28 cellular contexts compared by ENCODE assay signal in the genomic region with DNA sequence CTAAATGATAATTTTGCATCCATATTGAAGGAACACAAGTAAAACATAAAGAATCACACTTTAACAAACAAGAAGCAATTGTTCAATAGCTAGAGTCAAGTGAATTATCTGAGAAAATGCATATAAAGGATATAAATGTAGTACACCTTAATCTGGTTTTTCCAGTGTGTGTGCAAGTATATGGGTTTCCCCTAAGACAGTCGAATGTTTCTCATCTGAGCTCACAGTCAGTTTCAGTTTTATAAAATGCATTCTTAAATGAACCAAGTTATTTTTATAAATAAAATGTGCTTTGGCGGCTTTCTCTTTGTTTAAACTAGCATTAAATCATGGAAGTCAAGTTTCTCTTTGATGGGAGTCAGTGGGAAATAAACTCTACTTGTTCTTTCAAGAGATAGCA.
DNase-seq lines count a peak whose midpoint lies in the region; TF ChIP-seq lines count a peak whose summit lies in the region.
"Had no signal": no experiment of that assay in that cellular context is flagged by ENCODE, and none has a peak within 500 bp of the region (broad histone marks: within the 10 kb centered on the region; RNA-seq: fewer than 3 reads in every experiment).

No MANE protein-coding gene starts in this region.

- H3K4me1 ChIP-seq in GM23248 (ENCODE audit: insufficient read depth) (0 out of 2 replicates have a peak, but pooled peaks cover 7% of the 10 kb centered on the region), OCI-LY1 (ENCODE audit: insufficient read depth, low read length, severe bottlenecking) (peaks cover 9% of the 10 kb centered on the region), mesendoderm (ENCODE audit: control insufficient read depth, low read depth, low read length) (no peaks in the 10 kb centered on the region)
- H3K4me1 ChIP-seq: breast epithelium, lower lobe of right lung, parathyroid adenoma had no signal

- H2BK15ac ChIP-seq in mesendoderm (replicated peaks; ENCODE audit: low read depth), result no peak overlapping the region

- H2BK5ac ChIP-seq in mesendoderm (ENCODE audit: low read length), result no peak overlapping the region

- no peaks in the 10 kb centered on the region for H3K9me3 ChIP-seq in GM23248 (ENCODE audit: low read depth)
- no peaks in the 10 kb centered on the region for H3K9me3 ChIP-seq in OCI-LY1 (ENCODE audit: low read length)
- H3K9me3 ChIP-seq: breast epithelium, lower lobe of right lung had no signal

- H4K5ac ChIP-seq in mesendoderm (ENCODE audit: low read length), result no peak overlapping the region

- H3K9me2 ChIP-seq in GM23248 (ENCODE audit: insufficient read depth) (no peaks in the 10 kb centered on the region), OCI-LY1 (ENCODE audit: low read depth, low read length) (no peaks in the 10 kb centered on the region)

- no peak overlapping the region for H3K9ac ChIP-seq in GM23248
- H3K9ac ChIP-seq in OCI-LY1 (ENCODE audit: low read length), result no peak overlapping the region
- H3K9ac ChIP-seq in mesendoderm (ENCODE audit: low read length), result no peak overlapping the region
- H3K9ac ChIP-seq: parathyroid adenoma had no signal

- no peaks in the 10 kb centered on the region for H3K79me2 ChIP-seq in GM23248 (ENCODE audit: insufficient read depth)
- no peaks in the 10 kb centered on the region for H3K79me2 ChIP-seq in OCI-LY1 (ENCODE audit: insufficient read depth, low read length)
- no peaks in the 10 kb centered on the region for H3K79me2 ChIP-seq in mesendoderm (ENCODE audit: control insufficient read depth, insufficient read depth, low read length)
- H3K79me2 ChIP-seq: parathyroid adenoma had no signal

- in situ Hi-C loops in GM23248 (cut with MboI), result loop anchor here (10.0 kb wide), 1 partner anchor 680 kb away; no protein-coding TSS in a partner anchor

- H3K27ac ChIP-seq in GM23248 (no peak overlapping the region), OCI-LY1 (ENCODE audit: low read depth, low read length, poor library complexity, severe bottlenecking) (no peak overlapping the region), mesendoderm (ENCODE audit: low read depth, low read length) (no peak overlapping the region)
- H3K27ac ChIP-seq: breast epithelium, epithelial cell of prostate, lower lobe of right lung, parathyroid adenoma had no signal

- no peak overlapping the region for H4K8ac ChIP-seq in mesendoderm (ENCODE audit: low read depth, low read length)

- peak overlapping the region; percentile 44 for H3K4me2 ChIP-seq in GM23248 (ENCODE audit: unreplicated experiment)
- peak overlapping the region; percentile 14; the same call in 1 of the 2 replicates for H3K4me2 ChIP-seq in OCI-LY1 (ENCODE audit: low read length)
- no peak overlapping the region for H3K4me2 ChIP-seq in mesendoderm (ENCODE audit: low read length)

- WGBS in GM23248 (ENCODE audit: low coverage in 1 of 2, low lambda C conversion rate in 2 of 2, missing lambda C conversion rate in 2 of 2), 2 experiments, result 21 to 22% methylated on average over 2 of the region's 2 CpGs
- no CpG with 5 or more reads among the region's 2 CpGs for WGBS in mesendoderm (ENCODE audit: extremely low coverage, insufficient coverage, low lambda C conversion rate)

- TF ChIP-seq CTCF in OCI-LY1 (IDR thresholded peaks at IDR 0.05; ENCODE audit: low read length), result no peak

- H3K4ac ChIP-seq in mesendoderm (ENCODE audit: low read depth, low read length), result no peak overlapping the region

- no peak overlapping the region for H2BK120ac ChIP-seq in mesendoderm (ENCODE audit: low read depth, low read length)

- no peak overlapping the region for H2AK5ac ChIP-seq in mesendoderm (ENCODE audit: low read length)

- no peak overlapping the region for H3K4me3 ChIP-seq in GM23248
- no peak overlapping the region for H3K4me3 ChIP-seq in OCI-LY1 (ENCODE audit: low read depth, low read length, poor library complexity, severe bottlenecking)
- H3K4me3 ChIP-seq in mesendoderm (ENCODE audit: low read length), result no peak overlapping the region
- H3K4me3 ChIP-seq: breast epithelium, K562, lower lobe of right lung had no signal

- no peak overlapping the region for H3K23ac ChIP-seq in mesendoderm (ENCODE audit: low read length)

- H3F3A ChIP-seq in GM23248 (ENCODE audit: insufficient read depth) (no peaks in the 10 kb centered on the region), OCI-LY1 (ENCODE audit: insufficient read depth, low read length) (0 out of 2 replicates have a peak, but pooled peaks cover 3% of the 10 kb centered on the region)

- H3K79me1 ChIP-seq in mesendoderm (ENCODE audit: low read length), result no peaks in the 10 kb centered on the region

- H2AFZ ChIP-seq in GM23248 (peak overlapping the region; percentile 60; the same call in 1 of the 2 replicates), OCI-LY1 (ENCODE audit: low read length) (peak overlapping the region; percentile 86; the same call in 1 of the 2 replicates)
- H2AFZ ChIP-seq: parathyroid adenoma had no signal

- no peak overlapping the region for H3K56ac ChIP-seq in mesendoderm (ENCODE audit: low read length)

- H3K36me3 ChIP-seq in GM23248 (ENCODE audit: low read depth), result no peaks in the 10 kb centered on the region
- H3K36me3 ChIP-seq in OCI-LY1 (ENCODE audit: insufficient read depth, low read length), result no peaks in the 10 kb centered on the region
- H3K36me3 ChIP-seq in mesendoderm (ENCODE audit: control insufficient read depth, insufficient read depth, low read length), result no peaks in the 10 kb centered on the region
- H3K36me3 ChIP-seq: breast epithelium, lower lobe of right lung had no signal

- H3K27me3 ChIP-seq in GM23248 (replicated peaks; ENCODE audit: insufficient read depth) (no peaks in the 10 kb centered on the region), OCI-LY1 (ENCODE audit: insufficient read depth, low read length) (no peaks in the 10 kb centered on the region), mesendoderm (ENCODE audit: insufficient read depth, low read length, poor library complexity) (no peaks in the 10 kb centered on the region)
- H3K27me3 ChIP-seq: breast epithelium had no signal

- no peak overlapping the region for H3K18ac ChIP-seq in mesendoderm (ENCODE audit: low read length)

- no peaks in the 10 kb centered on the region for H4K20me1 ChIP-seq in GM23248 (ENCODE audit: insufficient read depth)
- H4K20me1 ChIP-seq in OCI-LY1 (ENCODE audit: insufficient read depth, low read length), result no peaks in the 10 kb centered on the region

- DNase-seq in EH (ENCODE audit: low read depth), result peak; percentile 31
- no peak for DNase-seq in GM23248
- DNase-seq in fibroblast of peridontal ligament (ENCODE audit: extremely low read depth), result peak; percentile 45
- DNase-seq in germinal center (ENCODE audit: low spot score), result no peak
- DNase-seq in GF-D8 (lab: John Stamatoyannopoulos, UW), result no peak
- no peak for DNase-seq in mesendoderm
- DNase-seq: activated CD4-positive, alpha-beta T cell treated with anti-CD3 and anti-CD28 coated beads for 48 hours; activated naive CD4-positive, alpha-beta T cell treated with Interleukin-2 at 50 U/mL for 16 hours; activated T-cell treated with anti-CD3 and anti-CD28 coated beads, Interleukin-2, amount 50 U/mL, for 48 hours; C1 segment of cervical spinal cord; DMS79 treated with DMSO at 0.1 percent for 48 hours; effector CD4-positive, alpha-beta T cell; H7; head of caudate nucleus; kidney glomerular epithelial cell; lower lobe of right lung; NCI-H1417 treated with DMSO at 0.1 percent for 48 hours; NCI-H2081 treated with DMSO at 0.1 percent for 48 hours; NCI-H345; OCI-M1; right cardiac atrium; stimulated activated CD4-positive, alpha-beta T cell treated with anti-CD3 and anti-CD28 coated beads, Interleukin-2, amount 100 ng/mL, for 48 hours; substantia nigra had no signal

Comparison
In these comparisons a context has a peak if more than half of its experiments do, and no peak if none do; other contexts are left out.
1. DNase-seq: peak in EH (single experiment) and fibroblast of peridontal ligament (single experiment); none in GM23248 (single experiment), germinal center (single experiment), GF-D8 (single experiment) and mesendoderm (single experiment).